8 cellular contexts compared by ENCODE assay signal in genomic region chr7:120856621-120857352, GRCh38. TPM values are rescaled to one million over a fixed set of nuclear protein-coding genes. Genes with fewer than 3 reads are reported as not detected.
DNase-seq lines count a peak whose midpoint lies in the region; ATAC-seq, FAIRE-seq and TF ChIP-seq lines count a peak whose summit lies in the region.

No MANE protein-coding gene starts in this region.

- intact Hi-C loops in lower lobe of right lung (cut with DNase I), result no loop called here
- intact Hi-C loops in testis (cut with DNase I; ENCODE audit: low total_unique reads), result no loop called here

- H3K27ac ChIP-seq in lower lobe of right lung (peak overlapping the region; percentile 87), testis (peak overlapping the region; percentile 55 to 83)

- DNase-seq in HTR-8/SVneo (ENCODE audit: insufficient read length, low spot score) (peak; percentile 15), ecto neural progenitor cell (ENCODE audit: low spot score) (peak; percentile 84), lower lobe of right lung (peak; percentile 48), testis (peak; percentile 59), dedifferentiated amniotic fluid mesenchymal stem cell (ENCODE audit: extremely low spot score) (no peak)

- ATAC-seq in GM21576 (IDR thresholded peaks at IDR 0.05; ENCODE audit: unreplicated experiment) (peak; percentile 51), SK-N-SH treated with all-trans-retinoic acid at 6 μM for 48 hours (peak; percentile 58), lower lobe of right lung (peak; percentile 55 to 58)

- H3K27me3 ChIP-seq in lower lobe of right lung (ENCODE audit: low read depth), result no peaks in the 10 kb centered on the region
- no peaks in the 10 kb centered on the region for H3K27me3 ChIP-seq in testis

- FAIRE-seq in HTR-8/SVneo (lab: Jason Lieb, UNC), result no peak

- H3K36me3 ChIP-seq in lower lobe of right lung (no peaks in the 10 kb centered on the region), testis (ENCODE audit: low read depth, missing control alignments) (no peaks in the 10 kb centered on the region)

- H3K4me3 ChIP-seq in GM12875 (ENCODE audit: low read depth, low read length) (peak overlapping the region; percentile 83), lower lobe of right lung (peak overlapping the region; percentile 70), testis (peak overlapping the region; percentile 65 to 72)

- WGBS in testis, 2 donors, result 0 to 2% methylated on average over 35 to 39 of the region's 39 CpGs

- no peak for TF ChIP-seq POLR2A in testis (IDR thresholded peaks at IDR 0.05)

- H3K4me1 ChIP-seq in lower lobe of right lung (peaks cover 18% of the 10 kb centered on the region), testis (no peaks in the 10 kb centered on the region)

- no peaks in the 10 kb centered on the region for H3K9me3 ChIP-seq in lower lobe of right lung
- no peaks in the 10 kb centered on the region for H3K9me3 ChIP-seq in testis

- TF ChIP-seq CTCF in GM12875 (IDR thresholded peaks at IDR 0.05; ENCODE audit: borderline replicate concordance, insufficient read depth, low read depth, low read length), result no peak
- TF ChIP-seq CTCF in lower lobe of right lung (IDR thresholded peaks at IDR 0.05), result no peak
- TF ChIP-seq CTCF in testis (IDR thresholded peaks at IDR 0.05), result no peak

TF ChIP-seq in SK-N-SH treated with all-trans-retinoic acid at 6 μM for 48 hours, 23 proteins besides CTCF, POLR2A, EP300 and RAD21:
- TF ChIP-seq PPARA (CRISPR knock-in tag; IDR thresholded peaks at IDR 0.05; ENCODE audit: borderline replicate concordance) (no peak), CREB5 (CRISPR knock-in tag; IDR thresholded peaks at IDR 0.05; ENCODE audit: low read depth) (no peak), TSHZ2 (CRISPR knock-in tag; IDR thresholded peaks at IDR 0.05) (no peak), ZNF70 (CRISPR knock-in tag; IDR thresholded peaks at IDR 0.05) (no peak), TOX (CRISPR knock-in tag; IDR thresholded peaks at IDR 0.05; ENCODE audit: borderline replicate concordance) (no peak), TCF4 (CRISPR knock-in tag; IDR thresholded peaks at IDR 0.05; ENCODE audit: borderline replicate concordance) (no peak), CSDC2 (CRISPR knock-in tag; IDR thresholded peaks at IDR 0.05) (no peak), ZC3H10 (CRISPR knock-in tag; IDR thresholded peaks at IDR 0.05) (no peak), PATZ1 (CRISPR knock-in tag; IDR thresholded peaks at IDR 0.05; ENCODE audit: borderline replicate concordance) (no peak), SNAI2 (CRISPR knock-in tag; IDR thresholded peaks at IDR 0.05) (no peak), ESRRG (CRISPR knock-in tag; IDR thresholded peaks at IDR 0.05) (no peak), OSR1 (CRISPR knock-in tag; IDR thresholded peaks at IDR 0.05) (no peak), ARNTL (CRISPR knock-in tag; IDR thresholded peaks at IDR 0.05; ENCODE audit: borderline replicate concordance, low read depth) (no peak), ZNF565 (CRISPR knock-in tag; conservative IDR thresholded peaks at IDR 0.05; ENCODE audit: low read depth) (no peak), BACH2 (CRISPR knock-in tag; IDR thresholded peaks at IDR 0.05; ENCODE audit: borderline replicate concordance) (no peak), CSRNP3 (CRISPR knock-in tag; IDR thresholded peaks at IDR 0.05) (no peak), POU6F1 (CRISPR knock-in tag; IDR thresholded peaks at IDR 0.05; ENCODE audit: borderline replicate concordance, low read depth) (no peak)

RNA-seq across cellular contexts. Expression of gene TSPAN12, which starts 1.2 kb away (rescaled TPM):
- total RNA-seq in lower lobe of right lung, result 43.6 TPM
- 1 to 10 TPM; 4.3 to 6.3 TPM for total RNA-seq in testis
- 6.6 TPM for polyA plus RNA-seq in testis (ENCODE audit: insufficient read depth, low read depth, low replicate concordance)
